Comparison of ENCODE assay signal across 9 cellular contexts in genomic region chr20:31967830-31968249, GRCh38. TPM values are rescaled to one million over a fixed set of nuclear protein-coding genes. Genes with fewer than 3 reads are reported as not detected.
A peak's percentile ranks its signal among the peaks of the same experiment; 100 is the strongest.
DNase-seq lines count a peak whose midpoint lies in the region; ATAC-seq, FAIRE-seq and TF ChIP-seq lines count a peak whose summit lies in the region.
"Had no signal": no experiment of that assay in that cellular context is flagged by ENCODE, and none has a peak within 500 bp of the region (broad histone marks: within the 10 kb centered on the region; RNA-seq: fewer than 3 reads in every experiment).

TSS of gene XKR7 (plus strand) at chr20:31968151. CDS start at chr20:31968176, 25 bp downstream.

- no peak within 1 kb of the TSS for H2BK12ac ChIP-seq in H1 (ENCODE audit: low read depth, low read length)

- peak within 1 kb of the TSS; percentile 48; the same call in 1 of the 2 replicates for H2BK5ac ChIP-seq in H1 (ENCODE audit: low read depth, low read length)

- FAIRE-seq in H1 (lab: Jason Lieb, UNC), result no peak

- peak within 1 kb of the TSS; percentile 13 for H3K56ac ChIP-seq in H1 (replicated peaks; ENCODE audit: insufficient read length, low read depth, low read length)

- no peaks in the 10 kb centered on the region for H3K36me3 Mint-ChIP-seq in MCF 10A (ENCODE audit: insufficient read depth, unreplicated experiment)
- H3K36me3 Mint-ChIP-seq in stimulated activated effector memory CD8-positive, alpha-beta T cell treated with anti-CD3 and anti-CD28 coated beads, Interleukin-12 subunit alpha, Interleukin-12 subunit beta, amount 100 ng/mL, for 72 hours, result no peaks in the 10 kb centered on the region

- H3K36me3 ChIP-seq in H1 (ENCODE audit: control insufficient read depth in 2 of 4, insufficient read depth in 4 of 4, low read length in 3 of 4) (no peaks in the 10 kb centered on the region), ovary (no peaks in the 10 kb centered on the region), GM23248 (ENCODE audit: low read depth) (no peaks in the 10 kb centered on the region)

- TF ChIP-seq POLR2A in H1 (IDR thresholded peaks at IDR 0.05; ENCODE audit: control extremely low read depth in 1 of 2, low read depth in 2 of 2, low read length in 2 of 2) (no peak; a peak in 1 of 3 replicates), ovary (IDR thresholded peaks at IDR 0.05) (no peak)

- H2BK15ac ChIP-seq in H1 (ENCODE audit: low read length), result peak within 1 kb of the TSS; percentile 31; the same call in 1 of the 2 replicates

- BruUV-seq in MCF 10A (replicated peaks; lab: Mats Ljungman, UMichigan), result no TSS peak

- intact Hi-C loops in MCF 10A (cut with micrococcal nuclease) (no loop called here), ovary (cut with DNase I) (no loop called here)

- peak within 1 kb of the TSS; percentile 87 to 99 for H3K4me2 ChIP-seq in H1 (ENCODE audit: insufficient read depth in 1 of 2, low read depth in 2 of 2, low read length in 2 of 2)
- H3K4me2 ChIP-seq in GM23248 (ENCODE audit: unreplicated experiment), result no peak within 1 kb of the TSS

- no peak within 1 kb of the TSS for H3K4me3 Mint-ChIP-seq in MCF 10A (ENCODE audit: unreplicated experiment)
- H3K4me3 Mint-ChIP-seq in stimulated activated effector memory CD8-positive, alpha-beta T cell treated with anti-CD3 and anti-CD28 coated beads, Interleukin-12 subunit alpha, Interleukin-12 subunit beta, amount 100 ng/mL, for 72 hours, result peak within 1 kb of the TSS; percentile 72

- H3K4me1 ChIP-seq in H1 (replicated peaks in 1 of 4; ENCODE audit: control insufficient read depth in 3 of 4, insufficient read depth in 4 of 4, low read length in 3 of 4) (peaks cover 0 to 12% (median 7%) of the 10 kb centered on the region in 4 experiments; a peak in 5 of 7 replicates), ovary (ENCODE audit: insufficient read depth) (no peaks in the 10 kb centered on the region), GM23248 (ENCODE audit: insufficient read depth) (no peaks in the 10 kb centered on the region)

- no peak within 1 kb of the TSS for H3K23ac ChIP-seq in H1 (ENCODE audit: insufficient read length)

- in situ Hi-C loops in T47D (cut with HindIII; ENCODE audit: low pct_unique_long_range_greater_than_20kb, low sequenced_read_pairs), result no loop called here
- in situ Hi-C loops in GM23248 (cut with MboI), result no loop called here

- H2BK20ac ChIP-seq in H1 (ENCODE audit: low read length), result no peak within 1 kb of the TSS

- H3K9me3 ChIP-seq in H1 (ENCODE audit: insufficient read depth in 2 of 2, low read depth in 1 of 2, low read length in 1 of 2), result no peaks in the 10 kb centered on the region
- H3K9me3 ChIP-seq in ovary, result no peaks in the 10 kb centered on the region
- no peaks in the 10 kb centered on the region for H3K9me3 ChIP-seq in GM23248 (ENCODE audit: low read depth)

- H4K91ac ChIP-seq in H1 (replicated peaks; ENCODE audit: insufficient read length, low read length), result no peak within 1 kb of the TSS

- CTCF ChIA-PET in MCF 10A (lab: Yijun Ruan, JAX), result interaction anchor here (0.9 to 3.2 kb wide), 6 partner anchors 8 to 143 kb away, joined by 3 to 29 read pairs (median 4); partner anchors contain the start of gene PDRG1
- CTCF ChIA-PET in H1 (lab: Charles Lee; ENCODE audit: partially characterized antibody), result interaction anchor here (1.0 to 3.2 kb wide), 10 partner anchors 9 to 216 kb away, joined by 3 to 13 read pairs (median 6); partner anchors contain the start of gene PDRG1

- no peak within 1 kb of the TSS for H3K4ac ChIP-seq in H1 (replicated peaks; ENCODE audit: insufficient read length, low read depth, low read length)

- no peak within 1 kb of the TSS for H2AK5ac ChIP-seq in H1 (ENCODE audit: low read depth, low read length)

- TF ChIP-seq CTCF in MCF 10A (IDR thresholded peaks at IDR 0.05; ENCODE audit: unreplicated experiment) (no peak), H1 (IDR thresholded peaks at IDR 0.05; ENCODE audit: control extremely low read depth in 1 of 3, insufficient read depth in 1 of 3, low read depth in 1 of 3, low read length in 3 of 3) (no peak), ovary (IDR thresholded peaks at IDR 0.05) (no peak)

- TF ChIP-seq EP300 in H1 (IDR thresholded peaks at IDR 0.05; ENCODE audit: borderline replicate concordance in 1 of 2, low read depth in 2 of 2, low read length in 2 of 2), result no peak; a peak in 1 of 3 replicates
- no peak for TF ChIP-seq EP300 in ovary (IDR thresholded peaks at IDR 0.05)

- DNase-seq in T47D (ENCODE audit: low read depth in 1 of 2, low spot score in 1 of 2) (peak; percentile 70 to 84), MCF 10A (ENCODE audit: unreplicated experiment) (no peak), NCI-H748 treated with DMSO at 0.1 percent for 48 hours (lab: John Stamatoyannopoulos, UW) (peak; percentile 49), H1 (ENCODE audit: low read depth in 1 of 2, low spot score in 2 of 2) (peak in 1 of 2 experiments; percentile 78), ovary (no peak), GM23248 (no peak), GF-D8 (lab: John Stamatoyannopoulos, UW) (no peak)
- DNase-seq in stimulated activated effector memory CD8-positive, alpha-beta T cell treated with anti-CD3 and anti-CD28 coated beads, Interleukin-12 subunit alpha, Interleukin-12 subunit beta, amount 100 ng/mL, for 72 hours (ENCODE audit: low spot score in 2 of 2), result no peak

- WGBS in H1 (ENCODE audit: extremely low coverage in 1 of 2, insufficient coverage in 1 of 2, insufficient read length in 1 of 2, insufficient replicate concordance in 2 of 2, low coverage in 1 of 2, low lambda C conversion rate in 2 of 2, missing lambda C conversion rate in 1 of 2), 2 experiments, result 1% methylated on average over 14 of the region's 38 CpGs; no CpG with 5 or more reads in 1 of the 2 experiments
- 0 to 2% (median 1%) methylated on average over 29 to 38 of the region's 38 CpGs for WGBS in ovary, 3 donors
- 5% methylated on average over 38 of the region's 38 CpGs; no CpG with 5 or more reads in 1 of the 2 experiments for WGBS in GM23248 (ENCODE audit: low coverage in 1 of 2, low lambda C conversion rate in 2 of 2, missing lambda C conversion rate in 2 of 2), 2 experiments

- no peak within 1 kb of the TSS; the same call in 1 of the 2 replicates for H3K18ac ChIP-seq in H1 (ENCODE audit: extremely low read depth, low read length)

- H4K20me1 ChIP-seq in H1 (replicated peaks in 1 of 2; ENCODE audit: control insufficient read depth in 1 of 2, insufficient read depth in 2 of 2, low read length in 2 of 2), result peaks cover 3 to 5% of the 10 kb centered on the region in 2 experiments
- no peaks in the 10 kb centered on the region for H4K20me1 ChIP-seq in GM23248 (ENCODE audit: insufficient read depth)

- no peak for TF ChIP-seq RAD21 in H1 (IDR thresholded peaks at IDR 0.05 in 1 of 2, conservative IDR thresholded peaks at IDR 0.05 in 1 of 2; ENCODE audit: low read depth in 2 of 2, low read length in 2 of 2)

- peaks cover 95% of the 10 kb centered on the region for H3K27me3 Mint-ChIP-seq in MCF 10A (ENCODE audit: insufficient read depth, unreplicated experiment)

- no peak within 1 kb of the TSS for H3K14ac ChIP-seq in H1 (ENCODE audit: insufficient read length)

- H3K27ac ChIP-seq in H1 (ENCODE audit: low read depth, low read length) (no peak within 1 kb of the TSS), ovary (no peak within 1 kb of the TSS), GM23248 (no peak within 1 kb of the TSS)

- H3F3A ChIP-seq in GM23248 (ENCODE audit: insufficient read depth), result no peaks in the 10 kb centered on the region

- H2AFZ ChIP-seq in H1 (ENCODE audit: low read length) (peak within 1 kb of the TSS; percentile 36; the same call in 1 of the 2 replicates), GM23248 (no peak within 1 kb of the TSS)

- H3K9ac ChIP-seq in H1 (replicated peaks in 1 of 4; ENCODE audit: extremely low read depth in 1 of 4, low read depth in 3 of 4, low read length in 3 of 4) (peak within 1 kb of the TSS in 1 of 4 experiments; percentile 16; a peak in 2 of 7 replicates), GM23248 (no peak within 1 kb of the TSS)

- no peak within 1 kb of the TSS for H4K5ac ChIP-seq in H1 (ENCODE audit: insufficient read length, low read depth, low read length)

- no peaks in the 10 kb centered on the region for H3K9me3 Mint-ChIP-seq in MCF 10A (ENCODE audit: unreplicated experiment)
- no peaks in the 10 kb centered on the region for H3K9me3 Mint-ChIP-seq in stimulated activated effector memory CD8-positive, alpha-beta T cell treated with anti-CD3 and anti-CD28 coated beads, Interleukin-12 subunit alpha, Interleukin-12 subunit beta, amount 100 ng/mL, for 72 hours

- no peak within 1 kb of the TSS for H3K27ac Mint-ChIP-seq in MCF 10A (ENCODE audit: low read depth, unreplicated experiment)
- no peak within 1 kb of the TSS for H3K27ac Mint-ChIP-seq in stimulated activated effector memory CD8-positive, alpha-beta T cell treated with anti-CD3 and anti-CD28 coated beads, Interleukin-12 subunit alpha, Interleukin-12 subunit beta, amount 100 ng/mL, for 72 hours

- H3K23me2 ChIP-seq in H1 (ENCODE audit: low read depth, low read length), result peaks cover 3% of the 10 kb centered on the region; the same call in 1 of the 2 replicates

- H3K9me2 ChIP-seq in GM23248 (ENCODE audit: insufficient read depth), result no peaks in the 10 kb centered on the region

- H3K79me1 ChIP-seq in H1 (ENCODE audit: low read depth, low read length), result no peaks in the 10 kb centered on the region

- H3K79me2 ChIP-seq in H1 (ENCODE audit: control insufficient read depth in 1 of 2, insufficient read depth in 2 of 2, low read length in 2 of 2) (no peaks in the 10 kb centered on the region), GM23248 (ENCODE audit: insufficient read depth) (no peaks in the 10 kb centered on the region)

- POLR2A ChIA-PET in MCF 10A (lab: Yijun Ruan, JAX) (no interaction called here), H1 (lab: Charles Lee; ENCODE audit: partially characterized antibody) (interaction anchor here (1.1 to 1.7 kb wide), 8 partner anchors 8 to 142 kb away, joined by 3 to 7 read pairs (median 4); partner anchors contain the start of genes PDRG1 and TM9SF4)

- H3K4me3 ChIP-seq in H1 (ENCODE audit: extremely low read depth in 1 of 4, insufficient read depth in 2 of 4, low read depth in 3 of 4, low read length in 4 of 4) (peak within 1 kb of the TSS; percentile 43 to 70 (median 64)), ovary (no peak within 1 kb of the TSS), GM23248 (no peak within 1 kb of the TSS)

- H2BK120ac ChIP-seq in H1 (replicated peaks; ENCODE audit: low read depth, low read length), result peak within 1 kb of the TSS; percentile 16

- H3K27me3 ChIP-seq in H1 (replicated peaks in 1 of 4; ENCODE audit: control insufficient read depth in 3 of 4, extremely low read depth in 1 of 4, insufficient read depth in 3 of 4, low read length in 3 of 4) (peaks cover 0 to 8% (median 2%) of the 10 kb centered on the region in 4 experiments; a peak in 5 of 7 replicates), ovary (no peaks in the 10 kb centered on the region), GM23248 (replicated peaks; ENCODE audit: insufficient read depth) (peaks cover 59% of the 10 kb centered on the region)

- peak; percentile 27 for ATAC-seq in stimulated activated effector memory CD8-positive, alpha-beta T cell treated with anti-CD3 and anti-CD28 coated beads, Interleukin-12 subunit alpha, Interleukin-12 subunit beta, amount 100 ng/mL, for 72 hours

- H3K4me1 Mint-ChIP-seq in MCF 10A (ENCODE audit: insufficient read depth, unreplicated experiment), result no peaks in the 10 kb centered on the region
- H3K4me1 Mint-ChIP-seq in stimulated activated effector memory CD8-positive, alpha-beta T cell treated with anti-CD3 and anti-CD28 coated beads, Interleukin-12 subunit alpha, Interleukin-12 subunit beta, amount 100 ng/mL, for 72 hours, result peaks cover 14% of the 10 kb centered on the region

- H4K8ac ChIP-seq in H1 (ENCODE audit: extremely low read depth, insufficient read depth, low read length), result no peak within 1 kb of the TSS

RNA-seq across cellular contexts. Expression of gene XKR7, which starts in this region (rescaled TPM):
- total RNA-seq in MCF 10A (2022), result not detected in 2 replicates
- total RNA-seq in H1 (2021; fragmentation: NEBNext Ultra II Directional; extraction: Animal tissue kit (Norgen Biotek cat#: 25700)), result 1.8 and 2.4 TPM in 2 replicates
- 2.4 TPM in 2 replicates for polyA plus RNA-seq in H1 (2011; rRNA removed)
- polyA plus RNA-seq in H1 (2011; cell fraction: cytosol; rRNA removed), result 1.5 TPM
- polyA plus RNA-seq in H1 (2011; cell fraction: nucleus; rRNA removed), result 2.9 TPM
- polyA plus RNA-seq in H1 (2012, experiment 1 of 2), result 2.4 to 3.7 TPM (median 3.0 TPM) in 4 replicates
- 2.2 TPM for polyA plus RNA-seq in H1 (2012, experiment 2 of 2)
- 2.1 TPM for polyA plus RNA-seq in H1 (2013, experiment 1 of 2)
- polyA plus RNA-seq in H1 (2013, experiment 2 of 2), result 2.3 TPM
- polyA minus RNA-seq in H1 (2011; rRNA and poly(A)+ RNA removed), result 3.7 and 3.9 TPM in 2 replicates
- polyA minus RNA-seq in H1 (2011; cell fraction: cytosol; rRNA and poly(A)+ RNA removed), result 2.3 TPM
- 2.4 TPM for polyA minus RNA-seq in H1 (2011; cell fraction: nucleus; rRNA and poly(A)+ RNA removed)
- total RNA-seq in ovary, result not detected
- not detected for polyA plus RNA-seq in ovary
- not detected in 2 replicates for total RNA-seq in GM23248 (2014; rRNA removed; shearing (Covaris generic))
- polyA plus RNA-seq in GM23248 (2016; fragmentation: Nextera tagmentation; extraction: Ambion mirVana), result not detected in 2 replicates
- total RNA-seq: lung microvascular endothelial cell had no signal

Comparison
In these comparisons a context has a peak if more than half of its experiments do, and no peak if none do; other contexts are left out.
1. DNase-seq: peak in T47D (2 of 2) and NCI-H748 treated with DMSO at 0.1 percent for 48 hours (single experiment); none in MCF 10A (single experiment), stimulated activated effector memory CD8-positive, alpha-beta T cell treated with anti-CD3 and anti-CD28 coated beads, Interleukin-12 subunit alpha, Interleukin-12 subunit beta, amount 100 ng/mL, for 72 hours (0 of 2), ovary (0 of 5), GM23248 (single experiment) and GF-D8 (single experiment).
2. H3K4me3 ChIP-seq: peak in H1 (4 of 4); none in ovary (single experiment) and GM23248 (single experiment).